ENCODE assay signal across 24 cellular contexts in genomic region chrX:2434764-2435163, GRCh38.
DNase-seq lines count a peak whose midpoint lies in the region; ATAC-seq and TF ChIP-seq lines count a peak whose summit lies in the region.
"Had no signal": no experiment of that assay in that cellular context is flagged by ENCODE, and none has a peak within 500 bp of the region (broad histone marks: within the 10 kb centered on the region; RNA-seq: fewer than 3 reads in every experiment).

No MANE protein-coding gene starts in this region.

- TF ChIP-seq CTCF in nephron (IDR thresholded peaks at IDR 0.05; ENCODE audit: unreplicated experiment in 3 of 3) = no peak

- peaks cover 6% of the 10 kb centered on the region for H3K4me1 Mint-ChIP-seq in activated T-cell treated with anti-CD3 and anti-CD28 coated beads, Interleukin-2, amount 50 U/mL, for 72 hours (ENCODE audit: low read depth)
- peaks cover 2% of the 10 kb centered on the region for H3K4me1 Mint-ChIP-seq in activated T-cell treated with anti-CD3 and anti-CD28 coated beads, Interleukin-2, amount 50 U/mL, for 4 hours (ENCODE audit: low read depth)
- peaks cover 6% of the 10 kb centered on the region for H3K4me1 Mint-ChIP-seq in activated T-helper 17 cell treated with anti-CD3 and anti-CD28 coated beads, Interleukin-2, amount 50 U/mL, for 72 hours
- peaks cover 6% of the 10 kb centered on the region for H3K4me1 Mint-ChIP-seq in nephron

- no peak overlapping the region for H3K4me3 Mint-ChIP-seq in activated T-cell treated with anti-CD3 and anti-CD28 coated beads, Interleukin-2, amount 50 U/mL, for 72 hours
- no peak overlapping the region for H3K4me3 Mint-ChIP-seq in activated T-cell treated with anti-CD3 and anti-CD28 coated beads, Interleukin-2, amount 50 U/mL, for 4 hours
- H3K4me3 Mint-ChIP-seq in activated T-helper 17 cell treated with anti-CD3 and anti-CD28 coated beads, Interleukin-2, amount 50 U/mL, for 72 hours = no peak overlapping the region
- H3K4me3 Mint-ChIP-seq in nephron = peak overlapping the region in 2 of 3 experiments; percentile 2 to 7
- H3K4me3 Mint-ChIP-seq: CD4-positive, alpha-beta memory T cell had no signal

- peaks cover 0 to under 1% of the 10 kb centered on the region in 2 donors for H3K9me3 Mint-ChIP-seq in activated T-cell treated with anti-CD3 and anti-CD28 coated beads, Interleukin-2, amount 50 U/mL, for 72 hours
- no peaks in the 10 kb centered on the region for H3K9me3 Mint-ChIP-seq in activated T-cell treated with anti-CD3 and anti-CD28 coated beads, Interleukin-2, amount 50 U/mL, for 4 hours
- no peaks in the 10 kb centered on the region for H3K9me3 Mint-ChIP-seq in activated T-helper 17 cell treated with anti-CD3 and anti-CD28 coated beads, Interleukin-2, amount 50 U/mL, for 72 hours
- H3K9me3 Mint-ChIP-seq in nephron = peaks cover 4% of the 10 kb centered on the region

- no peaks in the 10 kb centered on the region for H3K27me3 Mint-ChIP-seq in activated T-cell treated with anti-CD3 and anti-CD28 coated beads, Interleukin-2, amount 50 U/mL, for 72 hours (ENCODE audit: low read depth)
- no peaks in the 10 kb centered on the region for H3K27me3 Mint-ChIP-seq in activated T-cell treated with anti-CD3 and anti-CD28 coated beads, Interleukin-2, amount 50 U/mL, for 4 hours (ENCODE audit: low read depth)
- no peaks in the 10 kb centered on the region for H3K27me3 Mint-ChIP-seq in activated T-helper 17 cell treated with anti-CD3 and anti-CD28 coated beads, Interleukin-2, amount 50 U/mL, for 72 hours
- H3K27me3 Mint-ChIP-seq in nephron (ENCODE audit: low read depth) = no peaks in the 10 kb centered on the region
- H3K27me3 Mint-ChIP-seq: CD4-positive, alpha-beta memory T cell had no signal

- H3K36me3 Mint-ChIP-seq in activated T-cell treated with anti-CD3 and anti-CD28 coated beads, Interleukin-2, amount 50 U/mL, for 72 hours (ENCODE audit: insufficient read depth in 2 of 2) = peaks cover 0 to 12% of the 10 kb centered on the region in 2 donors
- peaks cover 35% of the 10 kb centered on the region for H3K36me3 Mint-ChIP-seq in activated T-cell treated with anti-CD3 and anti-CD28 coated beads, Interleukin-2, amount 50 U/mL, for 4 hours (ENCODE audit: insufficient read depth)
- peaks cover 44% of the 10 kb centered on the region for H3K36me3 Mint-ChIP-seq in activated T-helper 17 cell treated with anti-CD3 and anti-CD28 coated beads, Interleukin-2, amount 50 U/mL, for 72 hours (ENCODE audit: low read depth)
- peaks cover 49% of the 10 kb centered on the region for H3K36me3 Mint-ChIP-seq in nephron (ENCODE audit: low read depth)

- DNase-seq in activated T-cell treated with anti-CD3 and anti-CD28 coated beads, Interleukin-2, amount 50 U/mL, for 72 hours = no peak
- DNase-seq in activated T-cell treated with anti-CD3 and anti-CD28 coated beads, Interleukin-2, amount 50 U/mL, for 4 hours = no peak
- no peak for DNase-seq in CD1c-positive myeloid dendritic cell (ENCODE audit: extremely low spot score)
- DNase-seq in ureter (ENCODE audit: low spot score) = no peak
- DNase-seq: BE2C; Caco-2; CD4-positive, alpha-beta memory T cell; DMS 273 treated with DMSO at 0.1 percent for 48 hours; DND-41; GM23248; HCEC 1CT; KG1; NCI-H1105; NCI-H2029 treated with DMSO at 0.1 percent for 48 hours; NCI-H345; NCI-H524; NCI-H774; SIG-M5 had no signal

- peak overlapping the region; percentile 4 for H3K27ac Mint-ChIP-seq in activated T-cell treated with anti-CD3 and anti-CD28 coated beads, Interleukin-2, amount 50 U/mL, for 72 hours
- H3K27ac Mint-ChIP-seq in activated T-helper 17 cell treated with anti-CD3 and anti-CD28 coated beads, Interleukin-2, amount 50 U/mL, for 72 hours = peak overlapping the region; percentile 5
- peak overlapping the region; percentile 50 to 81 (median 74) for H3K27ac Mint-ChIP-seq in nephron

- ATAC-seq in activated T-cell treated with anti-CD3 and anti-CD28 coated beads, Interleukin-2, amount 50 U/mL, for 72 hours (replicated peaks in 1 of 2) = no peak
- no peak for ATAC-seq in activated T-cell treated with anti-CD3 and anti-CD28 coated beads, Interleukin-2, amount 50 U/mL, for 4 hours
- no peak for ATAC-seq in activated T-helper 17 cell treated with anti-CD3 and anti-CD28 coated beads, Interleukin-2, amount 50 U/mL, for 72 hours (replicated peaks)
- no peak for ATAC-seq in HG02884 (IDR thresholded peaks at IDR 0.05; ENCODE audit: unreplicated experiment)
- ATAC-seq: GM12878, Panc1, SK-N-SH treated with all-trans-retinoic acid at 6 μM for 48 hours had no signal

Comparison
In these comparisons a context has a peak if more than half of its experiments do, and no peak if none do; other contexts are left out.
1. H3K27ac Mint-ChIP-seq: peak in every context shown above with its lines; median percentile 74 in nephron; 5 in activated T-helper 17 cell treated with anti-CD3 and anti-CD28 coated beads, Interleukin-2, amount 50 U/mL, for 72 hours; 4 in activated T-cell treated with anti-CD3 and anti-CD28 coated beads, Interleukin-2, amount 50 U/mL, for 72 hours.
2. H3K4me3 Mint-ChIP-seq: peak in nephron (2 of 3); none in activated T-cell treated with anti-CD3 and anti-CD28 coated beads, Interleukin-2, amount 50 U/mL, for 72 hours (0 of 2), activated T-cell treated with anti-CD3 and anti-CD28 coated beads, Interleukin-2, amount 50 U/mL, for 4 hours (single experiment) and activated T-helper 17 cell treated with anti-CD3 and anti-CD28 coated beads, Interleukin-2, amount 50 U/mL, for 72 hours (single experiment).